Comparison of ENCODE assay signal across 29 cellular contexts in genomic region chr5:66364186-66364585, GRCh38.
"Had no signal": no experiment of that assay in that cellular context is flagged by ENCODE, and none has a peak within 500 bp of the region (broad histone marks: within the 10 kb centered on the region; RNA-seq: fewer than 3 reads in every experiment).

No MANE protein-coding gene starts in this region.

- H3K27me3 ChIP-seq: body of pancreas, breast epithelium had no signal

- DNase-seq: activated CD4-positive, alpha-beta T cell treated with anti-CD3 and anti-CD28 coated beads for 36 hours; activated CD4-positive, alpha-beta T cell treated with anti-CD3 and anti-CD28 coated beads, Interleukin-2, amount 10 ng/mL, durations not matched to agents 7 days and 5 days; activated CD4-positive, alpha-beta T cell treated with anti-CD3 and anti-CD28 coated beads, Interleukin-2, amount 50 U/mL, for 48 hours; activated CD8-positive, alpha-beta T cell treated with anti-CD3 and anti-CD28 coated beads, Interleukin-2, amount 10 ng/mL, durations not matched to agents 7 days and 5 days; activated gamma-delta T cell; activated naive CD4-positive, alpha-beta T cell treated with Interleukin-2 at 50 U/mL for 16 hours; activated naive CD8-positive, alpha-beta T cell treated with anti-CD3 and anti-CD28 coated beads, Interleukin-2, amount 10 ng/mL, durations not matched to agents 7 days and 5 days; activated T-cell treated with anti-CD3 and anti-CD28 coated beads, Interleukin-2, amount 50 U/mL, for 24 hours; amygdala; body of pancreas; caudate nucleus; NCI-H1092; NCI-H1436 treated with DMSO at 0.1 percent for 48 hours; NCI-H1694 treated with DMSO at 0.1 percent for 48 hours; NCI-H2029; NCI-H345; NCI-H524 treated with DMSO at 0.1 percent for 48 hours; NCI-H748 treated with DMSO at 0.1 percent for 48 hours; NK-92 treated with Interleukin-12 subunit alpha and Interleukin-12 subunit beta, amount 100 ng/mL, for 24 hours; PC-9; SHP77; SJCRH30; T1000 had no signal

- H3K27ac ChIP-seq: body of pancreas, breast epithelium, PC-9, RWPE1, SJCRH30, SK-N-MC had no signal

- H3K4me1 ChIP-seq: body of pancreas, breast epithelium, SJCRH30 had no signal

- H3K36me3 ChIP-seq: breast epithelium, SJCRH30 had no signal

- ATAC-seq: activated CD4-positive, alpha-beta T cell treated with anti-CD3 and anti-CD28 coated beads for 36 hours; activated CD4-positive, CD25-positive, alpha-beta regulatory T cell treated with anti-CD3 and anti-CD28 coated beads, Interleukin-2, amount 50 U/mL, for 24 hours; activated CD8-positive, alpha-beta T cell treated with anti-CD3 and anti-CD28 coated beads, Interleukin-2, amount 10 ng/mL, durations not matched to agents 7 days and 5 days; body of pancreas; K562; WTC11 had no signal

- H3K9me3 ChIP-seq: body of pancreas, breast epithelium, SJCRH30 had no signal

- H3K4me3 ChIP-seq: body of pancreas, breast epithelium, K562, PC-9, SJCRH30, SK-N-MC had no signal
